ENCODE assay signal across 27 cellular contexts in genomic region chr2:6043238-6043637, GRCh38.
"Had no signal": no experiment of that assay in that cellular context is flagged by ENCODE, and none has a peak within 500 bp of the region (broad histone marks: within the 10 kb centered on the region; RNA-seq: fewer than 3 reads in every experiment).

No MANE protein-coding gene starts in this region.

- H3K9me3 ChIP-seq: colonic mucosa, esophagus muscularis mucosa, gastrocnemius medialis, gastroesophageal sphincter, heart left ventricle, heart right ventricle had no signal

- FAIRE-seq: colon, endometrium, endothelial cell of umbilical vein, frontal cortex had no signal

- DNase-seq: colonic mucosa; cortex of kidney; dermis blood vessel endothelial cell; dorsolateral prefrontal cortex; effector CD4-positive, alpha-beta T cell; effector CD8-positive, alpha-beta T cell; effector memory CD4-positive, alpha-beta T cell; endodermal cell; erythroblast; esophagus squamous epithelium; foreskin fibroblast; foreskin keratinocyte; foreskin melanocyte; gastrocnemius medialis; glutamatergic neuron; head of caudate nucleus; heart left ventricle; heart right ventricle had no signal

- H3K27ac Mint-ChIP-seq: dendritic cell treated with granulocyte-macrophage colony-stimulating factor and Interleukin-4, amounts not matched to agents 40 ng/mL and 50 ng/mL, for 4 days; endodermal cell had no signal

- H3K4me1 ChIP-seq: colonic mucosa, esophagus muscularis mucosa, esophagus squamous epithelium, foreskin keratinocyte, gastrocnemius medialis, gastroesophageal sphincter, heart left ventricle, heart right ventricle had no signal

- H3K4me3 ChIP-seq: colonic mucosa, coronary artery, dorsolateral prefrontal cortex, esophagus muscularis mucosa, esophagus squamous epithelium, gastrocnemius medialis, gastroesophageal sphincter, heart left ventricle, heart right ventricle had no signal

- H3K27me3 ChIP-seq: colonic mucosa, esophagus squamous epithelium, foreskin keratinocyte, gastrocnemius medialis had no signal

- ATAC-seq: foreskin keratinocyte, gastrocnemius medialis, gastroesophageal sphincter, heart left ventricle, heart right ventricle had no signal

- H3K27ac ChIP-seq: colonic mucosa, coronary artery, dorsolateral prefrontal cortex, epithelial cell of prostate, esophagus muscularis mucosa, esophagus squamous epithelium, foreskin keratinocyte, gastrocnemius medialis, gastroesophageal sphincter, heart left ventricle, heart right ventricle had no signal

- H3K4me3 Mint-ChIP-seq: dendritic cell treated with granulocyte-macrophage colony-stimulating factor and Interleukin-4, amounts not matched to agents 40 ng/mL and 50 ng/mL, for 4 days; endodermal cell had no signal

- H3K36me3 ChIP-seq: colonic mucosa, esophagus muscularis mucosa, esophagus squamous epithelium, gastrocnemius medialis, gastroesophageal sphincter, heart left ventricle, heart right ventricle had no signal

- H3K27me3 Mint-ChIP-seq: dendritic cell treated with granulocyte-macrophage colony-stimulating factor and Interleukin-4, amounts not matched to agents 40 ng/mL and 50 ng/mL, for 4 days had no signal

- H3K9me3 Mint-ChIP-seq: endodermal cell had no signal
